ENCODE assay signal across 10 cellular contexts in genomic region chr6:164106345-164106769, GRCh38.
A peak's percentile ranks its signal among the peaks of the same experiment; 100 is the strongest.
DNase-seq lines count a peak whose midpoint lies in the region; ATAC-seq, FAIRE-seq and TF ChIP-seq lines count a peak whose summit lies in the region.
"Had no signal": no experiment of that assay in that cellular context is flagged by ENCODE, and none has a peak within 500 bp of the region (broad histone marks: within the 10 kb centered on the region; RNA-seq: fewer than 3 reads in every experiment).

No MANE protein-coding gene starts in this region.

- H3K4me1 ChIP-seq in thyroid gland, result no peaks in the 10 kb centered on the region

- H3K27ac ChIP-seq in dorsolateral prefrontal cortex, result peak overlapping the region in 49 of 59 donors; percentile 1 to 79 (median 55)
- H3K27ac ChIP-seq in thyroid gland, result no peak overlapping the region

- H3K27ac Mint-ChIP-seq in neural crest cell (ENCODE audit: unreplicated experiment), result no peak overlapping the region
- H3K27ac Mint-ChIP-seq: activated naive CD8-positive, alpha-beta T cell treated with anti-CD3 and anti-CD28 coated beads, Interleukin-2, amount 10 ng/mL, durations not matched to agents 7 days and 5 days had no signal

- H3K4me3 Mint-ChIP-seq in neural crest cell, result no peak overlapping the region
- H3K4me3 Mint-ChIP-seq: activated naive CD8-positive, alpha-beta T cell treated with anti-CD3 and anti-CD28 coated beads, Interleukin-2, amount 10 ng/mL, durations not matched to agents 7 days and 5 days had no signal

- no peak overlapping the region for H3K4me3 ChIP-seq in GM06990 (replicated peaks; ENCODE audit: low read depth, low read length)
- peak overlapping the region in 39 of 59 donors; percentile 5 to 49 (median 28) for H3K4me3 ChIP-seq in dorsolateral prefrontal cortex
- no peak overlapping the region for H3K4me3 ChIP-seq in thyroid gland (replicated peaks in 1 of 3)

- in situ Hi-C loops in KBM-7 (cut with MboI; ENCODE audit: low pct_unique_long_range_greater_than_20kb, low sequenced_read_pairs), result no loop called here

- intact Hi-C loops in dorsolateral prefrontal cortex (cut with DNase I), result loop anchor here (10.0 kb wide), 2 partner anchors 692 to 1662 kb away; partner anchors contain the start of gene QKI (in 1 of the 2)
- intact Hi-C loops in thyroid gland (cut with DNase I), result no loop called here

- no peaks in the 10 kb centered on the region for H3K27me3 Mint-ChIP-seq in neural crest cell (ENCODE audit: low read depth)

- no peak for ATAC-seq in HG02678 (IDR thresholded peaks at IDR 0.05; ENCODE audit: unreplicated experiment)

- no peak for DNase-seq in GM06990 (ENCODE audit: extremely low read depth, insufficient read length)
- DNase-seq in KBM-7, result peak; percentile 12
- peak in 7 of 10 donors; percentile 40 to 69 (median 67) for DNase-seq in dorsolateral prefrontal cortex
- peak; percentile 42 for DNase-seq in neural crest cell (ENCODE audit: low read depth, low spot score)
- DNase-seq in H54 (ENCODE audit: insufficient read length, low spot score), result no peak
- no peak for DNase-seq in NCI-H526 treated with DMSO at 0.1 percent for 48 hours (lab: John Stamatoyannopoulos, UW)
- no peak for DNase-seq in thyroid gland
- DNase-seq: activated naive CD8-positive, alpha-beta T cell treated with anti-CD3 and anti-CD28 coated beads, Interleukin-2, amount 10 ng/mL, durations not matched to agents 7 days and 5 days; NCI-H2227 treated with DMSO at 0.1 percent for 48 hours had no signal

- peaks cover 7% of the 10 kb centered on the region for H3K9me3 Mint-ChIP-seq in neural crest cell
- H3K9me3 Mint-ChIP-seq: activated naive CD8-positive, alpha-beta T cell treated with anti-CD3 and anti-CD28 coated beads, Interleukin-2, amount 10 ng/mL, durations not matched to agents 7 days and 5 days had no signal

- no peaks in the 10 kb centered on the region for H3K9me3 ChIP-seq in thyroid gland

- TF ChIP-seq POLR2A in H54 (IDR thresholded peaks at IDR 0.05; ENCODE audit: low read depth, low read length), result no peak
- TF ChIP-seq POLR2A in thyroid gland (IDR thresholded peaks at IDR 0.05), result no peak

- H3K36me3 ChIP-seq in GM06990 (ENCODE audit: control insufficient read depth, insufficient read depth, low read length), result no peaks in the 10 kb centered on the region
- H3K36me3 ChIP-seq in thyroid gland, result no peaks in the 10 kb centered on the region

- no peaks in the 10 kb centered on the region for H3K27me3 ChIP-seq in GM06990 (replicated peaks; ENCODE audit: control insufficient read depth, insufficient read depth, low read length)
- no peaks in the 10 kb centered on the region for H3K27me3 ChIP-seq in dorsolateral prefrontal cortex
- H3K27me3 ChIP-seq in thyroid gland, result no peaks in the 10 kb centered on the region

- TF ChIP-seq CTCF in GM06990 (IDR thresholded peaks at IDR 0.05; ENCODE audit: insufficient read depth, low read length, poor library complexity, severe bottlenecking) (peak; percentile 29), dorsolateral prefrontal cortex (IDR thresholded peaks at IDR 0.05 in 54 of 56, conservative IDR thresholded peaks at IDR 0.05 in 2 of 56; ENCODE audit: low read depth in 1 of 56, partially characterized antibody in 56 of 56) (peak; percentile 29 to 75 (median 63)), neural crest cell (conservative IDR thresholded peaks at IDR 0.05) (peak; percentile 57), thyroid gland (IDR thresholded peaks at IDR 0.05) (no peak)

- H3K4me1 Mint-ChIP-seq in neural crest cell, result peaks cover 52% of the 10 kb centered on the region
- H3K4me1 Mint-ChIP-seq: activated naive CD8-positive, alpha-beta T cell treated with anti-CD3 and anti-CD28 coated beads, Interleukin-2, amount 10 ng/mL, durations not matched to agents 7 days and 5 days had no signal

- 69 to 83% methylated on average over 9 to 17 of the region's 17 CpGs for WGBS in thyroid gland, 2 donors

- no peaks in the 10 kb centered on the region for H3K36me3 Mint-ChIP-seq in neural crest cell (ENCODE audit: low read depth)
- H3K36me3 Mint-ChIP-seq: activated naive CD8-positive, alpha-beta T cell treated with anti-CD3 and anti-CD28 coated beads, Interleukin-2, amount 10 ng/mL, durations not matched to agents 7 days and 5 days had no signal

- FAIRE-seq in H54 (lab: Jason Lieb, UNC), result no peak

Comparison
In these comparisons a context has a peak if more than half of its experiments do, and no peak if none do; other contexts are left out.
1. DNase-seq: peak in KBM-7 (single experiment), dorsolateral prefrontal cortex (7 of 10) and neural crest cell (single experiment); none in GM06990 (single experiment), H54 (single experiment), NCI-H526 treated with DMSO at 0.1 percent for 48 hours (single experiment) and thyroid gland (0 of 2).
2. H3K4me3 ChIP-seq: peak in dorsolateral prefrontal cortex (39 of 59); none in GM06990 (single experiment) and thyroid gland (0 of 3).
3. CTCF ChIP-seq: peak in GM06990 (single experiment), dorsolateral prefrontal cortex (56 of 56) and neural crest cell (single experiment); none in thyroid gland (0 of 6).
4. H3K27ac ChIP-seq: peak in dorsolateral prefrontal cortex (49 of 59); none in thyroid gland (0 of 3).